In genomic region chr13:46369506-46370268, GRCh38 we compare ENCODE assay signal across 9 cellular contexts. TPM values are rescaled to one million over a fixed set of nuclear protein-coding genes. Genes with fewer than 3 reads are reported as not detected.
DNase-seq lines count a peak whose midpoint lies in the region; ATAC-seq lines count a peak whose summit lies in the region.
"Had no signal": no experiment of that assay in that cellular context is flagged by ENCODE, and none has a peak within 500 bp of the region (broad histone marks: within the 10 kb centered on the region; RNA-seq: fewer than 3 reads in every experiment).

No MANE protein-coding gene starts in this region.

- no peak overlapping the region for H4K8ac ChIP-seq in neuronal stem cell (ENCODE audit: low read depth, low read length)

- H3K4me2 ChIP-seq in neuronal stem cell (ENCODE audit: insufficient read depth, low read length, poor library complexity, severe bottlenecking): no peak overlapping the region

- peak overlapping the region; percentile 24 for H2AFZ ChIP-seq in neuronal stem cell (ENCODE audit: low read length)

- no peak overlapping the region for H3K9ac ChIP-seq in neuronal stem cell (ENCODE audit: low read depth, low read length, poor library complexity)

- no peak overlapping the region for H2BK5ac ChIP-seq in neuronal stem cell (ENCODE audit: low read length)

- peaks cover 0 to 2% (median 0%) of the 10 kb centered on the region in 3 experiments for H3K27me3 ChIP-seq in neuronal stem cell (ENCODE audit: control insufficient read depth in 3 of 3, insufficient read depth in 3 of 3, low read depth in 1 of 3, low read length in 3 of 3)
- H3K27me3 ChIP-seq: SJCRH30 had no signal

- H3K14ac ChIP-seq in neuronal stem cell (ENCODE audit: low read length): no peak overlapping the region

- H3K9me3 ChIP-seq in neuronal stem cell (replicated peaks in 1 of 2; ENCODE audit: control insufficient read depth in 2 of 2, insufficient read depth in 1 of 2, low read depth in 1 of 2, low read length in 2 of 2): peaks cover 0 to 2% of the 10 kb centered on the region in 2 donors
- H3K9me3 ChIP-seq: SJCRH30 had no signal

- H2BK15ac ChIP-seq in neuronal stem cell (ENCODE audit: low read length): no peak overlapping the region

- H3K79me1 ChIP-seq in neuronal stem cell (ENCODE audit: low read depth, low read length): no peaks in the 10 kb centered on the region

- DNase-seq in neuronal stem cell (ENCODE audit: low spot score): no peak
- DNase-seq in caudate nucleus (lab: John Stamatoyannopoulos, UW): no peak
- DNase-seq in NCI-H774 (lab: John Stamatoyannopoulos, UW): no peak
- DNase-seq in islet precursor cell: no peak

- 17 to 69% (median 20%) methylated on average over 4 of the region's 4 CpGs for WGBS in adipose tissue, 3 donors
- no CpG with 5 or more reads among the region's 4 CpGs for WGBS in neuronal stem cell (ENCODE audit: extremely low coverage in 2 of 2, insufficient read length in 2 of 2, insufficient replicate concordance in 1 of 2), 2 donors

- no peaks in the 10 kb centered on the region for H3K4me1 ChIP-seq in neuronal stem cell (ENCODE audit: control insufficient read depth in 2 of 2, insufficient read depth in 1 of 2, low read depth in 1 of 2, low read length in 2 of 2)

- H3K27ac ChIP-seq in adipose tissue (ENCODE audit: low read depth, low read length) (peak overlapping the region; percentile 9), neuronal stem cell (replicated peaks; ENCODE audit: low read length) (no peak overlapping the region), caudate nucleus (ENCODE audit: low read depth, low read length) (no peak overlapping the region)
- H3K27ac ChIP-seq: SJCRH30 had no signal

- H3K4ac ChIP-seq in neuronal stem cell (ENCODE audit: low read length): no peak overlapping the region

- no peak overlapping the region for H4K91ac ChIP-seq in neuronal stem cell (ENCODE audit: low read depth, low read length, poor library complexity)

- no peak overlapping the region for H2BK120ac ChIP-seq in neuronal stem cell (ENCODE audit: low read depth, low read length)

- no peak overlapping the region for H3K4me3 ChIP-seq in neuronal stem cell (ENCODE audit: low read length in 2 of 2)
- H3K4me3 ChIP-seq: SJCRH30 had no signal

- peak; percentile 73 for ATAC-seq in GM18498 (IDR thresholded peaks at IDR 0.05; ENCODE audit: unreplicated experiment)
- ATAC-seq in HG02623 (IDR thresholded peaks at IDR 0.05; ENCODE audit: unreplicated experiment): peak; percentile 76
- no peak for ATAC-seq in HG03342 (IDR thresholded peaks at IDR 0.05; ENCODE audit: unreplicated experiment)

- no peaks in the 10 kb centered on the region for H3K36me3 ChIP-seq in neuronal stem cell (replicated peaks in 1 of 2; ENCODE audit: control insufficient read depth in 2 of 2, insufficient read depth in 2 of 2, low read length in 2 of 2)
- H3K36me3 ChIP-seq: SJCRH30 had no signal

- H2AK5ac ChIP-seq in neuronal stem cell (ENCODE audit: low read depth, low read length): no peak overlapping the region

- H3K23ac ChIP-seq in neuronal stem cell (ENCODE audit: low read depth, low read length, poor library complexity): no peak overlapping the region

- no peak overlapping the region for H2BK12ac ChIP-seq in neuronal stem cell (ENCODE audit: low read length)

- no peak overlapping the region for H3K18ac ChIP-seq in neuronal stem cell (ENCODE audit: low read length)

RNA-seq across cellular contexts. Expression of gene RUBCNL, which starts 17.4 kb away (rescaled TPM):
- polyA plus RNA-seq in adipose tissue: 1 to 10 TPM in 2 of 3 donors, under 1 TPM in 1; 0.35 to 3.0 (median 3.0) TPM
- polyA plus RNA-seq in neuronal stem cell (2013, experiment 1 of 2): 0.66 TPM
- polyA plus RNA-seq in neuronal stem cell (2013, experiment 2 of 2): 0.82 TPM
